In the genomic region with DNA sequence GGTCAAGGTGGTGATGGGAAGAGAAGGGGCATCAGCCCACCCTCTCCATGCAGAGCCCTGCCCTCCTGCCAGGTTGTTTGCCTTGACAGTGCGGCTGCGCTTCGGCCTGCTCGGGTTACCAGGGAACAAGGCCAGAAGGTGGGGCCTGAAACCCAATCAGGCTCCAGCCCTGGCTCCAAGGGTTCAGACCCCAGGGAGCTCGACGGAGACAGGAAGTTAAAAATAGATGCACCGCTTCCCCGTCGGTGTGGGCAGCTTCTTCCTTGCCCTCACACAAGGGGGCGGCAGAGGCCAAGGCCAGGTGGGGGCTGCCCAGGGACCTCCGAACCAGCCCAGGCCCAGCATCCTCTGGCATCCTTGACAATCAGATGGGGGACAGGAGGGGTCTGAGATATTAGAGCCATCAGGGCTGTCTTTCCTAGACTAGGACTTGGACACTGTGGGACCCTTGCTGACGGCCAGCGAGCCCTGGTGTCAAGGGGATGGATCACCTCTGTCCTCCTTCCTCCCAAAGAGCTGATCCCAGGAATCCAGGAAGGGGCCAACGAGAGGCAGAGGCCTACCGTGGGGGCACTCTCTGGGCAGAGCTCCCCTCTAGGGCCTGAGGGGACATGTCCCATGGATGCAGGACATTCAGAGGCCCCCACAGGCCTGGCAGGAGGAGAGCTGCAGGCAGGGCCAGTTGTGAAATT, we compare ENCODE assay signal across 9 cellular contexts.
DNase-seq lines count a peak whose midpoint lies in the region; ATAC-seq and TF ChIP-seq lines count a peak whose summit lies in the region.
"Had no signal": no experiment of that assay in that cellular context is flagged by ENCODE, and none has a peak within 500 bp of the region (broad histone marks: within the 10 kb centered on the region; RNA-seq: fewer than 3 reads in every experiment).

No MANE protein-coding gene starts in this region.

- H3K9me3 ChIP-seq in upper lobe of left lung, result peaks cover under 1 to 3% (median 2%) of the 10 kb centered on the region in 4 donors

- no peaks in the 10 kb centered on the region for H3K4me1 ChIP-seq in upper lobe of left lung

- in situ Hi-C loops in astrocyte of the cerebellum (cut with HindIII; ENCODE audit: low sequenced_read_pairs), result no loop called here

- no peak for TF ChIP-seq POLR2A in upper lobe of left lung (IDR thresholded peaks at IDR 0.05)

- no peaks in the 10 kb centered on the region for H3K36me3 ChIP-seq in upper lobe of left lung

- no peak overlapping the region for H3K27ac ChIP-seq in upper lobe of left lung

- DNase-seq in SIG-M5 treated with dmso at 0.1 percent for 504 hours (lab: John Stamatoyannopoulos, UW; ENCODE audit: unreplicated experiment), result peak; percentile 48
- DNase-seq in SIG-M5 (lab: John Stamatoyannopoulos, UW), result no peak
- DNase-seq in NCI-H2196 (lab: John Stamatoyannopoulos, UW; ENCODE audit: unreplicated experiment), result peak; percentile 65
- DNase-seq in astrocyte of the cerebellum (ENCODE audit: low read depth), result no peak
- no peak for DNase-seq in left lobe of liver (ENCODE audit: low spot score)
- peak; percentile 25 to 64 for DNase-seq in upper lobe of left lung
- DNase-seq: activated T-cell treated with anti-CD3 and anti-CD28 coated beads, Interleukin-2, amount 50 U/mL, for 4 hours had no signal

- ATAC-seq in left lobe of liver (peak; percentile 13), upper lobe of left lung (ENCODE audit: low FRiP score in 2 of 2) (peak in 1 of 2 donors; percentile 58), GM18907 (IDR thresholded peaks at IDR 0.05; ENCODE audit: unreplicated experiment) (no peak), GM21717 (IDR thresholded peaks at IDR 0.05; ENCODE audit: unreplicated experiment) (no peak)

- no peaks in the 10 kb centered on the region for H3K27me3 ChIP-seq in upper lobe of left lung

- H3K4me3 ChIP-seq in astrocyte of the cerebellum (ENCODE audit: low read depth, low read length) (no peak overlapping the region), upper lobe of left lung (no peak overlapping the region)

- 57 to 86% methylated on average over 4 to 15 of the region's 15 CpGs for WGBS in upper lobe of left lung, 2 donors

- TF ChIP-seq CTCF in astrocyte of the cerebellum (IDR thresholded peaks at IDR 0.05; ENCODE audit: low read depth, low read length, missing control alignments) (peak; percentile 67), upper lobe of left lung (IDR thresholded peaks at IDR 0.05) (peak; percentile 7 to 57 (median 38))

- TF ChIP-seq EP300 in upper lobe of left lung (IDR thresholded peaks at IDR 0.05), result no peak

Comparison
In these comparisons a context has a peak if more than half of its experiments do, and no peak if none do; other contexts are left out.
1. DNase-seq: peak in SIG-M5 treated with dmso at 0.1 percent for 504 hours (single experiment), NCI-H2196 (single experiment) and upper lobe of left lung (2 of 2); none in SIG-M5 (single experiment), astrocyte of the cerebellum (single experiment) and left lobe of liver (single experiment).